Comparison of ENCODE assay signal across 10 cellular contexts in genomic region chr10:51878695-51879094, GRCh38.
DNase-seq lines count a peak whose midpoint lies in the region; ATAC-seq and TF ChIP-seq lines count a peak whose summit lies in the region.
"Had no signal": no experiment of that assay in that cellular context is flagged by ENCODE, and none has a peak within 500 bp of the region (broad histone marks: within the 10 kb centered on the region; RNA-seq: fewer than 3 reads in every experiment).

No MANE protein-coding gene starts in this region.

- peak overlapping the region; percentile 19 to 74 (median 49); a peak in 18 of 22 replicates for H3K27ac ChIP-seq in BLaER1 treated with 17β-estradiol and CSF1 and Interleukin-3, amounts not matched to agents 10 nM and 100 nM
- H3K27ac ChIP-seq in foreskin keratinocyte = peak overlapping the region; percentile 93

- no peaks in the 10 kb centered on the region for H3K36me3 ChIP-seq in BLaER1 treated with 17β-estradiol and CSF1 and Interleukin-3, amounts not matched to agents 10 nM and 100 nM

- no peak for TF ChIP-seq CTCF in foreskin keratinocyte (conservative IDR thresholded peaks at IDR 0.05)
- TF ChIP-seq CTCF in GM20000 (IDR thresholded peaks at IDR 0.05; ENCODE audit: extremely low read depth, missing control alignments) = no peak

- H3K4me1 ChIP-seq in BLaER1 treated with 17β-estradiol and CSF1 and Interleukin-3, amounts not matched to agents 10 nM and 100 nM = peaks cover 0 to 21% (median 13%) of the 10 kb centered on the region in 10 experiments; a peak in 16 of 20 replicates
- H3K4me1 ChIP-seq in foreskin keratinocyte = peaks cover 5% of the 10 kb centered on the region

- H3K27me3 ChIP-seq in BLaER1 treated with 17β-estradiol and CSF1 and Interleukin-3, amounts not matched to agents 10 nM and 100 nM = no peaks in the 10 kb centered on the region
- H3K27me3 ChIP-seq in foreskin keratinocyte = no peaks in the 10 kb centered on the region

- DNase-seq in foreskin keratinocyte (no peak), GM03348 (ENCODE audit: low spot score) (no peak), epidermal melanocyte (ENCODE audit: insufficient read length, low spot score) (no peak), GM20000 (ENCODE audit: low spot score) (no peak)
- no peak for DNase-seq in activated naive CD4-positive, alpha-beta T cell (lab: John Stamatoyannopoulos, UW)
- DNase-seq: effector CD8-positive, alpha-beta T cell; NCI-H2081 treated with DMSO at 0.1 percent for 48 hours had no signal

- no peaks in the 10 kb centered on the region for H4K20me1 ChIP-seq in BLaER1 treated with 17β-estradiol and CSF1 and Interleukin-3, amounts not matched to agents 10 nM and 100 nM

- peaks cover 7 to 16% (median 12%) of the 10 kb centered on the region in 11 experiments; a peak in 17 of 22 replicates for H3K9me3 ChIP-seq in BLaER1 treated with 17β-estradiol and CSF1 and Interleukin-3, amounts not matched to agents 10 nM and 100 nM (replicated peaks in 1 of 11)

- H3K4me3 ChIP-seq in BLaER1 treated with 17β-estradiol and CSF1 and Interleukin-3, amounts not matched to agents 10 nM and 100 nM = no peak overlapping the region; a peak in 1 of 20 replicates

- peak; percentile 9 for ATAC-seq in GM21515 (IDR thresholded peaks at IDR 0.05; ENCODE audit: unreplicated experiment)
- peak; percentile 1 for ATAC-seq in HG03565 (IDR thresholded peaks at IDR 0.05; ENCODE audit: unreplicated experiment)
- ATAC-seq in foreskin keratinocyte = no peak

- H3K4me2 ChIP-seq in BLaER1 treated with 17β-estradiol and CSF1 and Interleukin-3, amounts not matched to agents 10 nM and 100 nM = peak overlapping the region in 10 of 11 experiments; percentile 2 to 69 (median 40); a peak in 12 of 22 replicates

- H3K9ac ChIP-seq in BLaER1 treated with 17β-estradiol and CSF1 and Interleukin-3, amounts not matched to agents 10 nM and 100 nM = peak overlapping the region in 1 of 11 experiments; percentile 32; a peak in 3 of 22 replicates
